In genomic region chr2:218886461-218886947, GRCh38 we compare ENCODE assay signal across 10 cellular contexts. TPM values are rescaled to one million over a fixed set of nuclear protein-coding genes. Genes with fewer than 3 reads are reported as not detected.
DNase-seq lines count a peak whose midpoint lies in the region; ATAC-seq and TF ChIP-seq lines count a peak whose summit lies in the region.
"Had no signal": no experiment of that assay in that cellular context is flagged by ENCODE, and none has a peak within 500 bp of the region (broad histone marks: within the 10 kb centered on the region; RNA-seq: fewer than 3 reads in every experiment).

No MANE protein-coding gene starts in this region.

- TF ChIP-seq POLR2A in spleen (IDR thresholded peaks at IDR 0.05), result no peak

- WGBS in spleen, 5 donors, result 50 to 58% (median 52%) methylated on average over 4 to 9 of the region's 9 CpGs

- H3K4me1 ChIP-seq in spleen, result peaks cover 6 to 62% (median 45%) of the 10 kb centered on the region in 6 donors
- H3K4me1 ChIP-seq in A673 (ENCODE audit: insufficient read depth, low read length, poor library complexity, severe bottlenecking), result peaks cover 4% of the 10 kb centered on the region

- DNase-seq in SK-N-DZ (ENCODE audit: low spot score) (peak; percentile 67), spleen (peak; percentile 81), AG20443 (ENCODE audit: low spot score) (no peak), A673 (ENCODE audit: low spot score) (no peak)
- DNase-seq in activated CD4-positive, alpha-beta T cell treated with anti-CD3 and anti-CD28 coated beads for 4 hours, result no peak
- DNase-seq: activated CD4-positive, alpha-beta T cell treated with anti-CD3 and anti-CD28 coated beads for 48 hours; small intestine; trophoblast cell had no signal

- TF ChIP-seq CTCF in spleen (IDR thresholded peaks at IDR 0.05 in 8 of 11, conservative IDR thresholded peaks at IDR 0.05 in 3 of 11) (no peak), A673 (conservative IDR thresholded peaks at IDR 0.05; ENCODE audit: low read depth, low read length) (no peak)

- intact Hi-C loops in spleen (cut with DNase I; ENCODE audit: low total_unique reads), result no loop called here
- intact Hi-C loops in A673 (cut with micrococcal nuclease; ENCODE audit: unreplicated experiment), result no loop called here

- no TSS peak for BruUV-seq in A673 (replicated peaks; lab: Mats Ljungman, UMichigan)

- H3K9me3 ChIP-seq in spleen (no peaks in the 10 kb centered on the region), A673 (ENCODE audit: low read depth, low read length, poor library complexity, severe bottlenecking) (no peaks in the 10 kb centered on the region)

- H3K36me3 ChIP-seq in spleen (no peaks in the 10 kb centered on the region), A673 (ENCODE audit: insufficient read depth, low read length, poor library complexity, severe bottlenecking) (no peaks in the 10 kb centered on the region)

- POLR2A ChIA-PET in A673 (lab: Charles Lee; ENCODE audit: low non-redundant PET), result no interaction called here

- ATAC-seq in GM19452 (IDR thresholded peaks at IDR 0.05; ENCODE audit: unreplicated experiment) (peak; percentile 15), HG03108 (IDR thresholded peaks at IDR 0.05; ENCODE audit: unreplicated experiment) (peak; percentile 20)

- no peak overlapping the region for H3K4me3 ChIP-seq in spleen
- no peak overlapping the region for H3K4me3 ChIP-seq in A673 (ENCODE audit: low read depth, low read length, poor library complexity, severe bottlenecking)

- H3K27ac ChIP-seq in spleen (peak overlapping the region in 4 of 8 donors; percentile 23 to 71 (median 42)), A673 (ENCODE audit: low read depth, low read length, poor library complexity, severe bottlenecking) (no peak overlapping the region)

- H3K27me3 ChIP-seq in spleen (replicated peaks in 1 of 7) (peaks cover 0 to 41% (median 6%) of the 10 kb centered on the region in 7 donors), A673 (replicated peaks; ENCODE audit: insufficient read depth, low read depth, low read length, poor library complexity) (no peaks in the 10 kb centered on the region)

- CTCF ChIA-PET in A673 (lab: Charles Lee), result interaction anchor here (1.1 to 2.0 kb wide), 3 partner anchors 10 to 93 kb away, joined by 4 to 9 read pairs (median 5); no protein-coding TSS in a partner anchor

RNA-seq across cellular contexts. Expression of gene WNT10A, which starts 5.9 kb away (rescaled TPM):
- 0.19 TPM in 1 of 2 replicates, not detected in the other for polyA plus RNA-seq in SK-N-DZ (2014; cell fraction: cytosol; rRNA removed)
- 0.70 TPM in 1 of 2 replicates, not detected in the other for polyA plus RNA-seq in SK-N-DZ (2014; cell fraction: nucleus; rRNA removed)
- total RNA-seq in spleen (1 to 10 TPM; 1.6 to 7.9 (median 3.5) TPM), A673 (2021) (0.47 and 0.81 TPM in 2 replicates)
- 1 to 10 TPM; 1.5 to 2.5 (median 1.5) TPM for polyA plus RNA-seq in spleen

RNA-seq across cellular contexts. Expression of gene WNT6, which starts 26.9 kb away (rescaled TPM):
- polyA plus RNA-seq in SK-N-DZ (2014; cell fraction: cytosol; rRNA removed), result 0.09 and 0.35 TPM in 2 replicates
- polyA plus RNA-seq in SK-N-DZ (2014; cell fraction: nucleus; rRNA removed), result not detected in 2 replicates
- total RNA-seq in spleen (10 to 100 TPM in 3 of 7 donors, 1 to 10 TPM in 4; 2.2 to 10.9 (median 10.0) TPM), A673 (2021) (not detected in 2 replicates)
- polyA plus RNA-seq in spleen, result 1 to 10 TPM; 1.1 to 4.0 (median 1.1) TPM

RNA-seq across cellular contexts. Expression of gene PRKAG3, which starts 54.9 kb away (rescaled TPM):
- polyA plus RNA-seq in SK-N-DZ (2014; cell fraction: cytosol; rRNA removed), result not detected in 2 replicates
- polyA plus RNA-seq in SK-N-DZ (2014; cell fraction: nucleus; rRNA removed), result not detected in 2 replicates
- total RNA-seq in spleen (not detected), A673 (2021) (not detected in 2 replicates)
- not detected for polyA plus RNA-seq in spleen
- polyA plus RNA-seq: small intestine had no signal

Comparison
In these comparisons a context has a peak if more than half of its experiments do, and no peak if none do; other contexts are left out.
1. DNase-seq: peak in SK-N-DZ (single experiment) and spleen (single experiment); none in activated CD4-positive, alpha-beta T cell treated with anti-CD3 and anti-CD28 coated beads for 4 hours (0 of 2), AG20443 (single experiment) and A673 (single experiment).